ENCODE assay signal across 22 cellular contexts in genomic region chr3:30059240-30059639, GRCh38.
A peak's percentile ranks its signal among the peaks of the same experiment; 100 is the strongest.
DNase-seq lines count a peak whose midpoint lies in the region; ATAC-seq and TF ChIP-seq lines count a peak whose summit lies in the region.
"Had no signal": no experiment of that assay in that cellular context is flagged by ENCODE, and none has a peak within 500 bp of the region (broad histone marks: within the 10 kb centered on the region; RNA-seq: fewer than 3 reads in every experiment).

No MANE protein-coding gene starts in this region.

- H3F3A ChIP-seq in MM.1S (ENCODE audit: insufficient read depth, low read length) = no peaks in the 10 kb centered on the region

- H3K23ac ChIP-seq in mesendoderm (ENCODE audit: low read length) = no peak overlapping the region

- no peak overlapping the region for H3K4me3 Mint-ChIP-seq in endodermal cell
- H3K4me3 Mint-ChIP-seq in glutamatergic neuron (ENCODE audit: unreplicated experiment) = no peak overlapping the region
- H3K4me3 Mint-ChIP-seq in activated CD4-positive, alpha-beta memory T cell treated with anti-CD3 and anti-CD28 coated beads, Interleukin-2, amount 10 ng/mL, durations not matched to agents 7 days and 5 days = no peak overlapping the region
- H3K4me3 Mint-ChIP-seq: CD4-positive, alpha-beta memory T cell had no signal

- no peak for TF ChIP-seq CTCF in endodermal cell (conservative IDR thresholded peaks at IDR 0.05)
- TF ChIP-seq CTCF in MM.1S (IDR thresholded peaks at IDR 0.05; ENCODE audit: low read length) = no peak
- TF ChIP-seq CTCF in glutamatergic neuron (IDR thresholded peaks at IDR 0.05; ENCODE audit: partially characterized antibody, unreplicated experiment) = no peak

- H3K9ac ChIP-seq in NT2/D1 (ENCODE audit: insufficient read length, low read depth) (no peak overlapping the region), endodermal cell (ENCODE audit: extremely low read depth, low read length, poor library complexity, severe bottlenecking) (no peak overlapping the region), mesendoderm (ENCODE audit: low read length) (no peak overlapping the region), MM.1S (ENCODE audit: low read length) (no peak overlapping the region)

- no peak overlapping the region for H3K4ac ChIP-seq in mesendoderm (ENCODE audit: low read depth, low read length)

- H3K27ac ChIP-seq in endodermal cell (ENCODE audit: low read depth, low read length) = no peak overlapping the region
- no peak overlapping the region for H3K27ac ChIP-seq in mesendoderm (ENCODE audit: low read depth, low read length)
- H3K27ac ChIP-seq in MM.1S (ENCODE audit: low read length) = no peak overlapping the region
- H3K27ac ChIP-seq: RWPE1 had no signal

- H3K4me1 Mint-ChIP-seq in endodermal cell = peaks cover 3% of the 10 kb centered on the region
- no peaks in the 10 kb centered on the region for H3K4me1 Mint-ChIP-seq in glutamatergic neuron (ENCODE audit: low read depth, unreplicated experiment)
- H3K4me1 Mint-ChIP-seq in activated CD4-positive, alpha-beta memory T cell treated with anti-CD3 and anti-CD28 coated beads, Interleukin-2, amount 10 ng/mL, durations not matched to agents 7 days and 5 days = no peaks in the 10 kb centered on the region
- H3K4me1 Mint-ChIP-seq: CD4-positive, alpha-beta memory T cell had no signal

- no peak overlapping the region for H4K8ac ChIP-seq in mesendoderm (ENCODE audit: low read depth, low read length)

- no peak overlapping the region for H2BK15ac ChIP-seq in mesendoderm (replicated peaks; ENCODE audit: low read depth)

- H3K27me3 Mint-ChIP-seq in endodermal cell (ENCODE audit: insufficient read depth) = no peaks in the 10 kb centered on the region
- no peaks in the 10 kb centered on the region for H3K27me3 Mint-ChIP-seq in glutamatergic neuron (ENCODE audit: unreplicated experiment)
- peaks cover 12% of the 10 kb centered on the region for H3K27me3 Mint-ChIP-seq in activated CD4-positive, alpha-beta memory T cell treated with anti-CD3 and anti-CD28 coated beads, Interleukin-2, amount 10 ng/mL, durations not matched to agents 7 days and 5 days

- H3K4me2 ChIP-seq in mesendoderm (ENCODE audit: low read length) (no peak overlapping the region), MM.1S (ENCODE audit: low read depth, low read length) (no peak overlapping the region)

- H3K9me3 Mint-ChIP-seq in endodermal cell (peaks cover 7% of the 10 kb centered on the region), glutamatergic neuron (ENCODE audit: unreplicated experiment) (peaks cover under 1% of the 10 kb centered on the region)
- H3K9me3 Mint-ChIP-seq in activated CD4-positive, alpha-beta memory T cell treated with anti-CD3 and anti-CD28 coated beads, Interleukin-2, amount 10 ng/mL, durations not matched to agents 7 days and 5 days = no peaks in the 10 kb centered on the region

- H3K79me2 ChIP-seq in mesendoderm (ENCODE audit: control insufficient read depth, insufficient read depth, low read length) (no peaks in the 10 kb centered on the region), MM.1S (ENCODE audit: low read length) (no peaks in the 10 kb centered on the region)

- no peak for ATAC-seq in GM21515 (IDR thresholded peaks at IDR 0.05; ENCODE audit: unreplicated experiment)

- POLR2A ChIA-PET in activated CD4-positive, alpha-beta memory T cell treated with anti-CD3 and anti-CD28 coated beads, Interleukin-2, amount 10 ng/mL, durations not matched to agents 7 days and 5 days (lab: Charles Lee) = no interaction called here

- no peaks in the 10 kb centered on the region for H3K36me3 ChIP-seq in NT2/D1 (ENCODE audit: insufficient read depth, insufficient read length, low read length)
- H3K36me3 ChIP-seq in endodermal cell (ENCODE audit: control insufficient read depth, insufficient read depth, low read length) = no peaks in the 10 kb centered on the region
- H3K36me3 ChIP-seq in mesendoderm (ENCODE audit: control insufficient read depth, insufficient read depth, low read length) = no peaks in the 10 kb centered on the region
- no peaks in the 10 kb centered on the region for H3K36me3 ChIP-seq in MM.1S (replicated peaks; ENCODE audit: insufficient read depth, low read length)
- H3K36me3 ChIP-seq: MG63 had no signal

- peaks cover 5% of the 10 kb centered on the region; the same call in 1 of the 2 replicates for H3K9me3 ChIP-seq in NT2/D1 (ENCODE audit: insufficient read depth, low read length)
- peaks cover 5% of the 10 kb centered on the region for H3K9me3 ChIP-seq in endodermal cell (ENCODE audit: control insufficient read depth, low read length)
- H3K9me3 ChIP-seq in MM.1S (replicated peaks; ENCODE audit: insufficient read depth, low read length) = no peaks in the 10 kb centered on the region
- H3K9me3 ChIP-seq: Caco-2, MG63 had no signal

- no peak overlapping the region for H2BK5ac ChIP-seq in mesendoderm (ENCODE audit: low read length)

- no peaks in the 10 kb centered on the region for H3K79me1 ChIP-seq in mesendoderm (ENCODE audit: low read length)

- H2BK120ac ChIP-seq in mesendoderm (ENCODE audit: low read depth, low read length) = no peak overlapping the region

- H3K18ac ChIP-seq in mesendoderm (ENCODE audit: low read length) = no peak overlapping the region

- H3K27ac Mint-ChIP-seq in endodermal cell (no peak overlapping the region), glutamatergic neuron (ENCODE audit: unreplicated experiment) (no peak overlapping the region)
- no peak overlapping the region for H3K27ac Mint-ChIP-seq in activated CD4-positive, alpha-beta memory T cell treated with anti-CD3 and anti-CD28 coated beads, Interleukin-2, amount 10 ng/mL, durations not matched to agents 7 days and 5 days
- H3K27ac Mint-ChIP-seq: CD4-positive, alpha-beta memory T cell had no signal

- no peak overlapping the region for H2AFZ ChIP-seq in MM.1S (ENCODE audit: low read length)

- H4K20me1 ChIP-seq in MM.1S (ENCODE audit: insufficient read depth, low read length) = no peaks in the 10 kb centered on the region

- no peak overlapping the region for H4K5ac ChIP-seq in mesendoderm (ENCODE audit: low read length)

- H3K9me2 ChIP-seq in MM.1S (replicated peaks; ENCODE audit: insufficient read depth, low read length) = no peaks in the 10 kb centered on the region

- H2AK5ac ChIP-seq in mesendoderm (ENCODE audit: low read length) = no peak overlapping the region

- CTCF ChIA-PET in activated CD4-positive, alpha-beta memory T cell treated with anti-CD3 and anti-CD28 coated beads, Interleukin-2, amount 10 ng/mL, durations not matched to agents 7 days and 5 days (lab: Charles Lee) = no interaction called here

- no peak overlapping the region for H3K56ac ChIP-seq in mesendoderm (ENCODE audit: low read length)

- H3K36me3 Mint-ChIP-seq in endodermal cell (ENCODE audit: low read depth) (peaks cover 1% of the 10 kb centered on the region), glutamatergic neuron (ENCODE audit: unreplicated experiment) (no peaks in the 10 kb centered on the region)
- H3K36me3 Mint-ChIP-seq in activated CD4-positive, alpha-beta memory T cell treated with anti-CD3 and anti-CD28 coated beads, Interleukin-2, amount 10 ng/mL, durations not matched to agents 7 days and 5 days (ENCODE audit: low read depth) = no peaks in the 10 kb centered on the region

- H3K4me3 ChIP-seq in NT2/D1 (ENCODE audit: insufficient read length, low read depth) = no peak overlapping the region
- H3K4me3 ChIP-seq in endodermal cell (ENCODE audit: low read length) = no peak overlapping the region
- H3K4me3 ChIP-seq in mesendoderm (ENCODE audit: low read length) = no peak overlapping the region
- no peak overlapping the region for H3K4me3 ChIP-seq in MM.1S (ENCODE audit: low read length)
- H3K4me3 ChIP-seq: MG63 had no signal

- DNase-seq in NT2/D1 (ENCODE audit: low read depth, low spot score) (peak; percentile 20), endodermal cell (peak; percentile 60), mesendoderm (peak; percentile 81), MM.1S (no peak), glutamatergic neuron (no peak)
- DNase-seq in activated CD4-positive, alpha-beta memory T cell treated with anti-CD3 and anti-CD28 coated beads, Interleukin-2, amount 10 ng/mL, durations not matched to agents 7 days and 5 days = no peak
- DNase-seq: C1 segment of cervical spinal cord; Caco-2; CD4-positive, alpha-beta memory T cell; HCEC 1CT; IMR-90; KG1; MG63; NCI-H1694; NCI-H2029 treated with DMSO at 0.1 percent for 48 hours; NCI-H446 treated with DMSO at 0.1 percent for 48 hours; NCI-H526; NCI-H82; NK-92 treated with Interleukin-12 subunit alpha and Interleukin-12 subunit beta, amount 100 ng/mL, for 24 hours; SHP77 had no signal

- H3K27me3 ChIP-seq in NT2/D1 (ENCODE audit: insufficient read depth, insufficient read length) (no peaks in the 10 kb centered on the region), endodermal cell (ENCODE audit: control insufficient read depth, insufficient read depth, low read length, poor library complexity, severe bottlenecking) (no peaks in the 10 kb centered on the region), mesendoderm (ENCODE audit: insufficient read depth, low read length, poor library complexity) (no peaks in the 10 kb centered on the region), MM.1S (replicated peaks; ENCODE audit: insufficient read depth, low read length) (no peaks in the 10 kb centered on the region)
- H3K27me3 ChIP-seq: MG63 had no signal

- H3K4me1 ChIP-seq in NT2/D1 (ENCODE audit: insufficient read depth, insufficient read length) = no peaks in the 10 kb centered on the region
- H3K4me1 ChIP-seq in endodermal cell (ENCODE audit: control insufficient read depth, insufficient read depth, low read length) = no peaks in the 10 kb centered on the region
- H3K4me1 ChIP-seq in mesendoderm (ENCODE audit: control insufficient read depth, low read depth, low read length) = peaks cover 4% of the 10 kb centered on the region
- no peaks in the 10 kb centered on the region for H3K4me1 ChIP-seq in MM.1S (ENCODE audit: low read length)
- H3K4me1 ChIP-seq: Caco-2 had no signal

Comparison
In these comparisons a context has a peak if more than half of its experiments do, and no peak if none do; other contexts are left out.
1. DNase-seq: peak in NT2/D1 (single experiment), endodermal cell (single experiment) and mesendoderm (single experiment); none in MM.1S (single experiment), glutamatergic neuron (single experiment) and activated CD4-positive, alpha-beta memory T cell treated with anti-CD3 and anti-CD28 coated beads, Interleukin-2, amount 10 ng/mL, durations not matched to agents 7 days and 5 days (single experiment).